ENCODE assay signal across 26 cellular contexts in the genomic region with DNA sequence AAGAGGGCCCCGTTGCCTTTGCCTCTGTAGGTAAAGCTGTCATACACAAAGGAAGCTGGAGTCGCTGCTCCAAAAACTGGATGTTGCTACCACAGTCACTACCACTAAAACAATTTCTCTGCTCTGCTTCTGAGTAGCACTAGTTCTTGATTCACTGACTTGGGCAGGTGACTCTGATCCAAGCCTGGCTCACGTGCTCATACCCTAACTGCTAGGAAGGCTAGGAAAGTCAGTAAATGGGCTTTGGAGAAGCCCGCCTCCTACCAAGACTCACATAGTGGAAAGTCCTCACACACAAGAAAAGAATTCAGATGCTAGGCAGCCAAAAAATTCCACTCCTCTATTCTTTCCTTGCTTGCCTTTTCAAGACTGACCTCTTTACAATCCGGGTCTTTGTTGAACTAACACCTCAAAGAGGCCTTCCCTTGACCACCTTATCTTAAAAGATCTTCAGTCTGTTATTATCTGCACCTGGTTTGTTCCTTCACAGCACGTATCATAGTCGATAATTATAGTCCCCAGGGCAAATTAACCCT.
"Had no signal": no experiment of that assay in that cellular context is flagged by ENCODE, and none has a peak within 500 bp of the region (broad histone marks: within the 10 kb centered on the region; RNA-seq: fewer than 3 reads in every experiment).

No MANE protein-coding gene starts in this region.

- H3K4me2 ChIP-seq: hepatocyte had no signal

- H3K9me3 ChIP-seq: breast epithelium, colonic mucosa, esophagus muscularis mucosa, pancreas, psoas muscle, right atrium auricular region, spleen, testis, upper lobe of left lung had no signal

- H3K36me3 ChIP-seq: breast epithelium, colonic mucosa, esophagus muscularis mucosa, pancreas, right atrium auricular region, spleen, upper lobe of left lung had no signal

- DNase-seq: activated B cell treated with CpG ODN at 0.5 μM for 24 hours; activated CD4-positive, alpha-beta T cell treated with anti-CD3 and anti-CD28 coated beads for 4 hours; activated CD4-positive, alpha-beta T cell treated with anti-CD3 and anti-CD28 coated beads, Interleukin-2, amount 50 U/mL, for 48 hours; activated CD8-positive, alpha-beta memory T cell treated with anti-CD3 and anti-CD28 coated beads, Interleukin-2, amount 50 U/mL, for 48 hours; activated naive CD4-positive, alpha-beta T cell treated with Interleukin-2 at 50 U/mL for 16 hours; activated naive CD8-positive, alpha-beta T cell treated with anti-CD3 and anti-CD28 coated beads for 36 hours; activated T-cell treated with anti-CD3 and anti-CD28 coated beads, Interleukin-2, amount 50 U/mL, for 48 hours; colonic mucosa; dorsolateral prefrontal cortex; effector memory CD8-positive, alpha-beta T cell; glutamatergic neuron; left ventricle myocardium superior; pancreas; psoas muscle; spleen; stimulated activated CD4-positive, alpha-beta T cell treated with anti-CD3 and anti-CD28 coated beads, Interleukin-4, amount 100 ng/mL, for 1 hour; stimulated activated naive CD4-positive, alpha-beta T cell; T-helper 9 cell; testis; upper lobe of left lung had no signal

- ATAC-seq: effector memory CD8-positive, alpha-beta T cell; left ventricle myocardium superior; natural killer cell treated with Interleukin-12 subunit alpha and Interleukin-12 subunit beta and Interleukin-15 and Interleukin-18, amount 100 ng/mL, for 72 hours; pancreas; psoas muscle had no signal

- H3K79me2 ChIP-seq: hepatocyte had no signal

- H3K4me3 ChIP-seq: breast epithelium, colonic mucosa, dorsolateral prefrontal cortex, esophagus muscularis mucosa, hepatocyte, pancreas, psoas muscle, right atrium auricular region, spleen, testis, upper lobe of left lung had no signal

- H2AFZ ChIP-seq: hepatocyte had no signal

- H3K4me1 ChIP-seq: breast epithelium, colonic mucosa, esophagus muscularis mucosa, pancreas, psoas muscle, right atrium auricular region, spleen, testis, upper lobe of left lung had no signal

- FAIRE-seq: frontal cortex, pancreas had no signal

- H3K27ac ChIP-seq: breast epithelium, colonic mucosa, esophagus muscularis mucosa, hepatocyte, pancreas, psoas muscle, right atrium auricular region, spleen, testis, upper lobe of left lung had no signal

- H3K27me3 ChIP-seq: breast epithelium, colonic mucosa, dorsolateral prefrontal cortex, esophagus muscularis mucosa, hepatocyte, pancreas, right atrium auricular region, spleen, testis, upper lobe of left lung had no signal
